ENCODE assay signal across 10 cellular contexts in genomic region chr18:22167471-22168151, GRCh38. TPM values are rescaled to one million over a fixed set of nuclear protein-coding genes. Genes with fewer than 3 reads are reported as not detected.
DNase-seq lines count a peak whose midpoint lies in the region; ATAC-seq and TF ChIP-seq lines count a peak whose summit lies in the region.
"Had no signal": no experiment of that assay in that cellular context is flagged by ENCODE, and none has a peak within 500 bp of the region (broad histone marks: within the 10 kb centered on the region; RNA-seq: fewer than 3 reads in every experiment).

No MANE protein-coding gene starts in this region.

- H3K27ac ChIP-seq in mammary epithelial cell (ENCODE audit: insufficient read depth, low read depth, low read length) (no peak overlapping the region), coronary artery (peak overlapping the region; percentile 97 to 99), lung (ENCODE audit: low read depth in 1 of 2, low read length in 1 of 2) (peak overlapping the region; percentile 73 to 98), upper lobe of left lung (peak overlapping the region; percentile 94 to 98 (median 97))
- H3K27ac ChIP-seq: C4-2B, HL-60 had no signal

- no peaks in the 10 kb centered on the region for H3K27me3 Mint-ChIP-seq in MCF 10A (ENCODE audit: insufficient read depth, unreplicated experiment)
- H3K27me3 Mint-ChIP-seq in activated T-helper 1 cell treated with anti-CD3 and anti-CD28 coated beads, Interleukin-12 subunit alpha, Interleukin-12 subunit beta, Interleukin-2, Interleukin-4 antibody, amounts not matched to agents 30 ng/mL and 10 ng/mL and 1 ng/mL, durations not matched to agents 14 hours and 24 hours and 36 hours (ENCODE audit: insufficient read depth) = peaks cover 67% of the 10 kb centered on the region

- H3K9me3 ChIP-seq in mammary epithelial cell (replicated peaks; ENCODE audit: insufficient read depth, low read length) (no peaks in the 10 kb centered on the region), lung (ENCODE audit: control insufficient read depth in 2 of 2, insufficient read depth in 1 of 2, low read length in 1 of 2) (no peaks in the 10 kb centered on the region), upper lobe of left lung (no peaks in the 10 kb centered on the region)

- WGBS in mammary epithelial cell (ENCODE audit: low coverage, missing lambda C conversion rate) = 23% methylated on average over 27 of the region's 31 CpGs
- WGBS in lung, 2 donors = 10 to 22% methylated on average over 31 of the region's 31 CpGs
- 21 to 34% methylated on average over 31 of the region's 31 CpGs for WGBS in upper lobe of left lung, 2 donors

- dilution Hi-C loops in mammary epithelial cell (cut with HindIII; ENCODE audit: low sequenced_read_pairs) = no loop called here

- H3K9ac ChIP-seq in mammary epithelial cell (ENCODE audit: insufficient read depth, low read length) = no peak overlapping the region

- H3K4me3 Mint-ChIP-seq in MCF 10A (ENCODE audit: unreplicated experiment) = peak overlapping the region; percentile 97
- H3K4me3 Mint-ChIP-seq in activated T-helper 1 cell treated with anti-CD3 and anti-CD28 coated beads, Interleukin-12 subunit alpha, Interleukin-12 subunit beta, Interleukin-2, Interleukin-4 antibody, amounts not matched to agents 30 ng/mL and 10 ng/mL and 1 ng/mL, durations not matched to agents 14 hours and 24 hours and 36 hours = no peak overlapping the region

- no peak overlapping the region for H3K4me2 ChIP-seq in mammary epithelial cell (ENCODE audit: insufficient read depth, low read depth, low read length)

- intact Hi-C loops in MCF 10A (cut with micrococcal nuclease) = loop anchor here (5.0 to 10.0 kb wide), 5 partner anchors 173 to 627 kb away; no protein-coding TSS in a partner anchor
- intact Hi-C loops in mammary epithelial cell (cut with micrococcal nuclease) = loop anchor here (2.0 kb wide), 1 partner anchor 171 kb away; no protein-coding TSS in a partner anchor
- intact Hi-C loops in activated T-helper 1 cell treated with anti-CD3 and anti-CD28 coated beads, Interleukin-12 subunit alpha, Interleukin-12 subunit beta, Interleukin-2, Interleukin-4 antibody, amounts not matched to agents 30 ng/mL and 10 ng/mL and 1 ng/mL, durations not matched to agents 14 hours and 24 hours and 36 hours (cut with micrococcal nuclease) = loop anchor here (2.0 kb wide), 2 partner anchors 181 to 395 kb away; no protein-coding TSS in a partner anchor

- ATAC-seq in lung (ENCODE audit: insufficient read depth, low FRiP score) (no peak), upper lobe of left lung (ENCODE audit: low FRiP score in 2 of 2) (no peak), HG02610 (IDR thresholded peaks at IDR 0.05; ENCODE audit: unreplicated experiment) (no peak)

- BruUV-seq in MCF 10A (replicated peaks; lab: Mats Ljungman, UMichigan) = no TSS peak
- no TSS peak for BruUV-seq in mammary epithelial cell (replicated peaks; lab: Mats Ljungman, UMichigan)

- no peaks in the 10 kb centered on the region for H4K20me1 ChIP-seq in mammary epithelial cell (ENCODE audit: insufficient read depth, low read length)

- H3K27me3 ChIP-seq in mammary epithelial cell (ENCODE audit: insufficient read depth, low read length) = peaks cover 53% of the 10 kb centered on the region
- H3K27me3 ChIP-seq in lung (ENCODE audit: control insufficient read depth, insufficient read depth) = no peaks in the 10 kb centered on the region
- H3K27me3 ChIP-seq in upper lobe of left lung = peaks cover 0 to 26% (median 9%) of the 10 kb centered on the region in 4 donors

- POLR2A ChIA-PET in MCF 10A (lab: Yijun Ruan, JAX) = no interaction called here

- H3K4me3 ChIP-seq in mammary epithelial cell (replicated peaks in 1 of 3; ENCODE audit: insufficient read depth in 1 of 3, low read depth in 2 of 3, low read length in 3 of 3) (no peak overlapping the region), coronary artery (peak overlapping the region; percentile 90), lung (no peak overlapping the region), upper lobe of left lung (peak overlapping the region in 3 of 4 donors; percentile 70 to 78 (median 73))

- peaks cover 2% of the 10 kb centered on the region for H3K36me3 ChIP-seq in mammary epithelial cell (ENCODE audit: insufficient read depth, low read length)
- H3K36me3 ChIP-seq in lung (ENCODE audit: control insufficient read depth in 2 of 2, insufficient read depth in 2 of 2, low read length in 2 of 2) = peaks cover 0 to 7% of the 10 kb centered on the region in 2 donors
- peaks cover 0 to 4% (median 0%) of the 10 kb centered on the region in 4 donors for H3K36me3 ChIP-seq in upper lobe of left lung

- H3K4me1 ChIP-seq in mammary epithelial cell (ENCODE audit: insufficient read depth, low read length) (peaks cover 18% of the 10 kb centered on the region), lung (ENCODE audit: control insufficient read depth in 2 of 2, insufficient read depth in 2 of 2, low read length in 2 of 2) (peaks cover 2 to 6% of the 10 kb centered on the region in 2 donors), upper lobe of left lung (peaks cover 3 to 51% (median 22%) of the 10 kb centered on the region in 4 donors)

- CTCF ChIA-PET in MCF 10A (lab: Yijun Ruan, JAX) (no interaction called here), mammary epithelial cell (lab: Charles Lee; ENCODE audit: low non-redundant PET) (no interaction called here)

- no peak overlapping the region for H2AFZ ChIP-seq in mammary epithelial cell (ENCODE audit: low read depth, low read length)

- H3K9me3 Mint-ChIP-seq in MCF 10A (ENCODE audit: unreplicated experiment) = no peaks in the 10 kb centered on the region
- no peaks in the 10 kb centered on the region for H3K9me3 Mint-ChIP-seq in activated T-helper 1 cell treated with anti-CD3 and anti-CD28 coated beads, Interleukin-12 subunit alpha, Interleukin-12 subunit beta, Interleukin-2, Interleukin-4 antibody, amounts not matched to agents 30 ng/mL and 10 ng/mL and 1 ng/mL, durations not matched to agents 14 hours and 24 hours and 36 hours

- TF ChIP-seq CTCF in MCF 10A (IDR thresholded peaks at IDR 0.05; ENCODE audit: unreplicated experiment) = no peak
- no peak for TF ChIP-seq CTCF in mammary epithelial cell (conservative IDR thresholded peaks at IDR 0.05 in 1 of 2, IDR thresholded peaks at IDR 0.05 in 1 of 2; ENCODE audit: extremely low read depth in 1 of 2, insufficient read depth in 1 of 2, low read depth in 1 of 2, low read length in 2 of 2)
- TF ChIP-seq CTCF in coronary artery (IDR thresholded peaks at IDR 0.05) = no peak
- no peak for TF ChIP-seq CTCF in lung (IDR thresholded peaks at IDR 0.05; ENCODE audit: control extremely low read depth, extremely low read depth)
- no peak for TF ChIP-seq CTCF in upper lobe of left lung (IDR thresholded peaks at IDR 0.05)

- TF ChIP-seq EP300 in upper lobe of left lung (IDR thresholded peaks at IDR 0.05) = no peak

- in situ Hi-C loops in mammary epithelial cell (cut with MboI; ENCODE audit: low sequenced_read_pairs in 2 of 2) = loop anchor here (10.0 kb wide), 2 partner anchors 387 to 397 kb away; no protein-coding TSS in a partner anchor

- H3K4me1 Mint-ChIP-seq in MCF 10A (ENCODE audit: insufficient read depth, unreplicated experiment) = peaks cover 3% of the 10 kb centered on the region
- no peaks in the 10 kb centered on the region for H3K4me1 Mint-ChIP-seq in activated T-helper 1 cell treated with anti-CD3 and anti-CD28 coated beads, Interleukin-12 subunit alpha, Interleukin-12 subunit beta, Interleukin-2, Interleukin-4 antibody, amounts not matched to agents 30 ng/mL and 10 ng/mL and 1 ng/mL, durations not matched to agents 14 hours and 24 hours and 36 hours (ENCODE audit: low read depth)

- peaks cover under 1% of the 10 kb centered on the region for H3K36me3 Mint-ChIP-seq in MCF 10A (ENCODE audit: insufficient read depth, unreplicated experiment)
- no peaks in the 10 kb centered on the region for H3K36me3 Mint-ChIP-seq in activated T-helper 1 cell treated with anti-CD3 and anti-CD28 coated beads, Interleukin-12 subunit alpha, Interleukin-12 subunit beta, Interleukin-2, Interleukin-4 antibody, amounts not matched to agents 30 ng/mL and 10 ng/mL and 1 ng/mL, durations not matched to agents 14 hours and 24 hours and 36 hours (ENCODE audit: low read depth)

- peak in 1 of 4 donors; percentile 36 for TF ChIP-seq POLR2A in upper lobe of left lung (IDR thresholded peaks at IDR 0.05)

- peaks cover 4% of the 10 kb centered on the region for H3K79me2 ChIP-seq in mammary epithelial cell (ENCODE audit: insufficient read depth, low read length)

- DNase-seq in MCF 10A (ENCODE audit: unreplicated experiment) (no peak), mammary epithelial cell (no peak), coronary artery (ENCODE audit: low spot score) (no peak), lung (ENCODE audit: low spot score) (no peak), upper lobe of left lung (peak in 1 of 2 donors; percentile 77)
- DNase-seq in activated T-helper 1 cell treated with anti-CD3 and anti-CD28 coated beads, Interleukin-12 subunit alpha, Interleukin-12 subunit beta, Interleukin-2, Interleukin-4 antibody, amounts not matched to agents 30 ng/mL and 10 ng/mL and 1 ng/mL, durations not matched to agents 14 hours and 24 hours and 36 hours (ENCODE audit: low spot score) = no peak
- no peak for DNase-seq in activated CD4-positive, alpha-beta T cell treated with anti-CD3 and anti-CD28 coated beads, Interleukin-2, amount 50 U/mL, for 1 hour

- H3K27ac Mint-ChIP-seq in MCF 10A (ENCODE audit: low read depth, unreplicated experiment) = no peak overlapping the region
- no peak overlapping the region for H3K27ac Mint-ChIP-seq in activated T-helper 1 cell treated with anti-CD3 and anti-CD28 coated beads, Interleukin-12 subunit alpha, Interleukin-12 subunit beta, Interleukin-2, Interleukin-4 antibody, amounts not matched to agents 30 ng/mL and 10 ng/mL and 1 ng/mL, durations not matched to agents 14 hours and 24 hours and 36 hours

RNA-seq across cellular contexts. Expression of gene GATA6, which starts 1.8 kb away (rescaled TPM):
- total RNA-seq in MCF 10A (2022) (6.7 and 14.0 TPM in 2 replicates), mammary epithelial cell (1 to 10 TPM; 1.0 to 3.6 TPM), lung (10 to 100 TPM; 32.1 to 34.3 TPM), upper lobe of left lung (10 to 100 TPM; 29.7 to 52.8 (median 41.4) TPM)
- polyA plus RNA-seq in mammary epithelial cell (0.62 TPM), lung (10 to 100 TPM; 11.3 to 11.5 TPM)
- not detected for polyA minus RNA-seq in mammary epithelial cell
- not detected in 2 replicates for total RNA-seq in activated T-helper 1 cell treated with anti-CD3 and anti-CD28 coated beads, Interleukin-12 subunit alpha, Interleukin-12 subunit beta, Interleukin-2, Interleukin-4 antibody, amounts not matched to agents 30 ng/mL and 10 ng/mL and 1 ng/mL, durations not matched to agents 14 hours and 24 hours and 36 hours

Comparison
In these comparisons a context has a peak if more than half of its experiments do, and no peak if none do; other contexts are left out.
1. H3K4me3 ChIP-seq: peak in coronary artery (single experiment) and upper lobe of left lung (3 of 4); none in mammary epithelial cell (0 of 3) and lung (single experiment).